In the genomic region with DNA sequence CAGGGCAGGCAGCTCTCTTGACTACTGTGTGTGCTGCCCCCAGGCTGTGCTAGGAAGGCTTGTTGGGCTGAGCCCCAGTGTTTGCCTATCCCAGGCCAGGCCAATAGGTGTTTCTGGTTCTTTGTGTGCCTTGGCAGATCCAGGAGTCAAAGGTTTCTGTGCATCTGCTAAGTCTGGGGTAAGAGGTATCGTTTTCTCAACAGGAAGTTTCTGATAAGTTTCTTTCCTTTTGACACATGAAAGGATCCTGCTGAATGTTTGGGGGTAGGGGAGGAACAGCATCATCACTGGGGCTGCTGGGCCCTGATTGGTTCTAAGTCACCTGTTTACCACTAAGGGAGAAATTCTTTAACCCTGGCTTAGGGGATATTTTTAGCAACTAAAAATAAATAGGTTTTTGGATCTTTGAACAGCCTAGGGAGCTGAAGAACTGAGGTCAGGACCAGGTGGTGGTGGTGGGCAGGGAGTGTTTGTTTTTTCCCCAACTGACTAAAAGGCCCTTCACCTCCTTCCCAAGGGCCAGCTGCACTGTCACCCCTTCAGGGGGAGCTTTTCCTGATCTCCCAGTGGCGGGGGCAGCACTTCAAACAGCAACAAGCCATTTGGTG, we compare ENCODE assay signal across 8 cellular contexts.
DNase-seq lines count a peak whose midpoint lies in the region; ATAC-seq and TF ChIP-seq lines count a peak whose summit lies in the region.

No MANE protein-coding gene starts in this region.

- peak; percentile 74 for ATAC-seq in HG03066 (IDR thresholded peaks at IDR 0.05; ENCODE audit: low read depth, unreplicated experiment)
- ATAC-seq in activated CD8-positive, alpha-beta memory T cell treated with anti-CD3 and anti-CD28 coated beads, Interleukin-2, amount 10 ng/mL, durations not matched to agents 7 days and 5 days: peak; percentile 91

- no peak for TF ChIP-seq CTCF in neural crest cell (conservative IDR thresholded peaks at IDR 0.05)

- DNase-seq in DMS53 (lab: John Stamatoyannopoulos, UW): peak; percentile 38
- DNase-seq in DMS53 treated with DMSO at 0.1 percent for 48 hours (lab: John Stamatoyannopoulos, UW; ENCODE audit: unreplicated experiment): no peak
- DNase-seq in activated CD8-positive, alpha-beta memory T cell treated with anti-CD3 and anti-CD28 coated beads, Interleukin-2, amount 10 ng/mL, durations not matched to agents 7 days and 5 days: peak; percentile 67
- DNase-seq in neural crest cell (ENCODE audit: low read depth, low spot score): no peak
- no peak for DNase-seq in pons (ENCODE audit: low spot score)
- DNase-seq in NOMO-1 treated with DMSO at 0.1 percent for 48 hours (lab: John Stamatoyannopoulos, UW; ENCODE audit: unreplicated experiment): no peak
- DNase-seq in C1 segment of cervical spinal cord (lab: John Stamatoyannopoulos, UW): no peak

- no peaks in the 10 kb centered on the region for H3K9me3 Mint-ChIP-seq in activated CD8-positive, alpha-beta memory T cell treated with anti-CD3 and anti-CD28 coated beads, Interleukin-2, amount 10 ng/mL, durations not matched to agents 7 days and 5 days (ENCODE audit: low read depth)
- no peaks in the 10 kb centered on the region for H3K9me3 Mint-ChIP-seq in neural crest cell

- peaks cover 2% of the 10 kb centered on the region for H3K27me3 Mint-ChIP-seq in activated CD8-positive, alpha-beta memory T cell treated with anti-CD3 and anti-CD28 coated beads, Interleukin-2, amount 10 ng/mL, durations not matched to agents 7 days and 5 days
- no peaks in the 10 kb centered on the region for H3K27me3 Mint-ChIP-seq in neural crest cell (ENCODE audit: low read depth)

- H3K36me3 Mint-ChIP-seq in activated CD8-positive, alpha-beta memory T cell treated with anti-CD3 and anti-CD28 coated beads, Interleukin-2, amount 10 ng/mL, durations not matched to agents 7 days and 5 days: no peaks in the 10 kb centered on the region
- H3K36me3 Mint-ChIP-seq in neural crest cell (ENCODE audit: low read depth): no peaks in the 10 kb centered on the region

- no peak overlapping the region for H3K4me3 Mint-ChIP-seq in activated CD8-positive, alpha-beta memory T cell treated with anti-CD3 and anti-CD28 coated beads, Interleukin-2, amount 10 ng/mL, durations not matched to agents 7 days and 5 days
- H3K4me3 Mint-ChIP-seq in neural crest cell: no peak overlapping the region

- CTCF ChIA-PET in activated CD8-positive, alpha-beta memory T cell treated with anti-CD3 and anti-CD28 coated beads, Interleukin-2, amount 10 ng/mL, durations not matched to agents 7 days and 5 days (lab: Charles Lee): interaction anchor here (0.6 to 1.6 kb wide), 4 partner anchors 24 to 865 kb away, joined by 3 to 6 read pairs (median 3); no protein-coding TSS in a partner anchor

- H3K27ac Mint-ChIP-seq in activated CD8-positive, alpha-beta memory T cell treated with anti-CD3 and anti-CD28 coated beads, Interleukin-2, amount 10 ng/mL, durations not matched to agents 7 days and 5 days: peak overlapping the region; percentile 76
- peak overlapping the region; percentile 8 for H3K27ac Mint-ChIP-seq in neural crest cell (ENCODE audit: unreplicated experiment)

- peaks cover 22% of the 10 kb centered on the region for H3K4me1 Mint-ChIP-seq in activated CD8-positive, alpha-beta memory T cell treated with anti-CD3 and anti-CD28 coated beads, Interleukin-2, amount 10 ng/mL, durations not matched to agents 7 days and 5 days
- peaks cover 6% of the 10 kb centered on the region for H3K4me1 Mint-ChIP-seq in neural crest cell

Comparison
In these comparisons a context has a peak if more than half of its experiments do, and no peak if none do; other contexts are left out.
1. DNase-seq: peak in DMS53 (single experiment) and activated CD8-positive, alpha-beta memory T cell treated with anti-CD3 and anti-CD28 coated beads, Interleukin-2, amount 10 ng/mL, durations not matched to agents 7 days and 5 days (single experiment); none in DMS53 treated with DMSO at 0.1 percent for 48 hours (single experiment), neural crest cell (single experiment), pons (single experiment), NOMO-1 treated with DMSO at 0.1 percent for 48 hours (single experiment) and C1 segment of cervical spinal cord (0 of 14).